Comparison of ENCODE assay signal across 1 cellular context in genomic region chr1:18288609-18289219, GRCh38.
A peak's percentile ranks its signal among the peaks of the same experiment; 100 is the strongest.
TF ChIP-seq lines count a peak whose summit lies in the region.

No MANE protein-coding gene starts in this region.

TF ChIP-seq in K562, 482 proteins besides CTCF, POLR2A, EP300 and RAD21 (continued from another document and continues in another):
- TF ChIP-seq RREB1 (CRISPR knock-in tag; IDR thresholded peaks at IDR 0.05): no peak
- peak; percentile 51; the same call in 1 of the 2 replicates for TF ChIP-seq TCF3 (CRISPR knock-in tag; IDR thresholded peaks at IDR 0.05)
- no peak for TF ChIP-seq CUX1 (CRISPR knock-in tag; IDR thresholded peaks at IDR 0.05)
- no peak for TF ChIP-seq TAF9B (IDR thresholded peaks at IDR 0.05; ENCODE audit: partially characterized antibody)
- TF ChIP-seq BRCA1 (IDR thresholded peaks at IDR 0.05): no peak
- no peak for TF ChIP-seq BRCA1 (CRISPR knock-in tag; IDR thresholded peaks at IDR 0.05)
- no peak for TF ChIP-seq CTBP1 (IDR thresholded peaks at IDR 0.05; ENCODE audit: borderline replicate concordance)
- no peak for TF ChIP-seq PBX2 (CRISPR knock-in tag; IDR thresholded peaks at IDR 0.05; ENCODE audit: low read depth)
- peak; percentile 56 for TF ChIP-seq PBX2 (tag; conservative IDR thresholded peaks at IDR 0.05; ENCODE audit: low read depth)
- 0 out of 2 replicates have a peak, but pooled peaks have one; percentile 23 for TF ChIP-seq CBFA2T2 (conservative IDR thresholded peaks at IDR 0.05)
- TF ChIP-seq KAT2B (IDR thresholded peaks at IDR 0.05; ENCODE audit: low read depth, low read length): no peak
- no peak for TF ChIP-seq NFE2L1 (tag; IDR thresholded peaks at IDR 0.05; ENCODE audit: borderline replicate concordance, low read depth)
- no peak for TF ChIP-seq ELK1 (CRISPR knock-in tag; IDR thresholded peaks at IDR 0.05)
- peak; percentile 53 for TF ChIP-seq CBFA2T3 (IDR thresholded peaks at IDR 0.05)
- no peak for TF ChIP-seq SMAD1 (IDR thresholded peaks at IDR 0.05; ENCODE audit: low read depth, low read length, partially characterized antibody)
- TF ChIP-seq MYBL2 (IDR thresholded peaks at IDR 0.05; ENCODE audit: low read depth): no peak
- no peak for TF ChIP-seq MYBL2 (CRISPR knock-in tag; IDR thresholded peaks at IDR 0.05; ENCODE audit: borderline replicate concordance)
- peak; percentile 77 for TF ChIP-seq TFAP4 (CRISPR knock-in tag; IDR thresholded peaks at IDR 0.05; ENCODE audit: borderline replicate concordance)
- TF ChIP-seq FIP1L1 (IDR thresholded peaks at IDR 0.05; ENCODE audit: low read depth, low read length, poor library complexity, severe bottlenecking): no peak
- TF ChIP-seq MEIS2 (IDR thresholded peaks at IDR 0.05; ENCODE audit: partially characterized antibody): peak; percentile 37
- TF ChIP-seq MLX (CRISPR knock-in tag; conservative IDR thresholded peaks at IDR 0.05): no peak
- TF ChIP-seq ATF6 (CRISPR knock-in tag; IDR thresholded peaks at IDR 0.05): no peak
- no peak for TF ChIP-seq MCM3 (IDR thresholded peaks at IDR 0.05)
- no peak for TF ChIP-seq SNRNP70 (optimal IDR thresholded peaks at IDR 0.05; ENCODE audit: low read depth, low read length)
- no peak for TF ChIP-seq GMEB1 (CRISPR knock-in tag; IDR thresholded peaks at IDR 0.05)
- no peak for TF ChIP-seq AFF4 (CRISPR knock-in tag; IDR thresholded peaks at IDR 0.05)
